8 cellular contexts compared by ENCODE assay signal in genomic region chr2:200471324-200471848, GRCh38.
A peak's percentile ranks its signal among the peaks of the same experiment; 100 is the strongest.
DNase-seq lines count a peak whose midpoint lies in the region; ATAC-seq and TF ChIP-seq lines count a peak whose summit lies in the region.

No MANE protein-coding gene starts in this region.

- H3K4me3 Mint-ChIP-seq in activated naive CD8-positive, alpha-beta T cell treated with anti-CD3 and anti-CD28 coated beads, Interleukin-2, amount 50 U/mL, for 24 hours = no peak overlapping the region

- peak; percentile 61 for TF ChIP-seq CTCF in DOHH2 (IDR thresholded peaks at IDR 0.05; ENCODE audit: low read depth, low read length, poor library complexity, severe bottlenecking)

- H3K4me2 ChIP-seq in DOHH2 (ENCODE audit: low read length) = no peak overlapping the region

- no peaks in the 10 kb centered on the region for H3K4me1 ChIP-seq in DOHH2 (ENCODE audit: control insufficient read depth, low read length)

- H3K36me3 Mint-ChIP-seq in activated naive CD8-positive, alpha-beta T cell treated with anti-CD3 and anti-CD28 coated beads, Interleukin-2, amount 50 U/mL, for 24 hours (ENCODE audit: low read depth) = no peaks in the 10 kb centered on the region

- no peaks in the 10 kb centered on the region for H3K9me2 ChIP-seq in DOHH2 (replicated peaks; ENCODE audit: control insufficient read depth, low read length)

- peaks cover 40% of the 10 kb centered on the region for H3K4me1 Mint-ChIP-seq in activated naive CD8-positive, alpha-beta T cell treated with anti-CD3 and anti-CD28 coated beads, Interleukin-2, amount 50 U/mL, for 24 hours

- no peaks in the 10 kb centered on the region for H3K9me3 ChIP-seq in DOHH2 (ENCODE audit: control insufficient read depth, insufficient read depth, low read length)

- no peak overlapping the region for H3K27ac ChIP-seq in DOHH2 (ENCODE audit: low read depth, low read length)

- H3K4me3 ChIP-seq in DOHH2 (ENCODE audit: low read length) = no peak overlapping the region

- no peaks in the 10 kb centered on the region for H3F3A ChIP-seq in DOHH2 (ENCODE audit: control insufficient read depth, insufficient read depth)

- ATAC-seq in GM19324 (IDR thresholded peaks at IDR 0.05; ENCODE audit: low FRiP score, unreplicated experiment) (peak; percentile 61), HG03103 (IDR thresholded peaks at IDR 0.05; ENCODE audit: low read depth, unreplicated experiment) (peak; percentile 71)
- ATAC-seq in activated naive CD8-positive, alpha-beta T cell treated with anti-CD3 and anti-CD28 coated beads, Interleukin-2, amount 50 U/mL, for 24 hours = peak; percentile 50
- peak; percentile 56 for ATAC-seq in stimulated activated naive CD8-positive, alpha-beta T cell treated with anti-CD3 and anti-CD28 coated beads, Interleukin-15, Interleukin-2, amounts not matched to agents 100 U/mL and 50 U/mL, for 24 hours

- no peaks in the 10 kb centered on the region for H3K79me2 ChIP-seq in DOHH2 (ENCODE audit: control insufficient read depth, low read length)

- H3K27me3 Mint-ChIP-seq in activated naive CD8-positive, alpha-beta T cell treated with anti-CD3 and anti-CD28 coated beads, Interleukin-2, amount 50 U/mL, for 24 hours = no peaks in the 10 kb centered on the region

- H4K20me1 ChIP-seq in DOHH2 (ENCODE audit: control insufficient read depth, insufficient read depth, low read depth, low read length) = no peaks in the 10 kb centered on the region

- H3K9me3 Mint-ChIP-seq in activated naive CD8-positive, alpha-beta T cell treated with anti-CD3 and anti-CD28 coated beads, Interleukin-2, amount 50 U/mL, for 24 hours = no peaks in the 10 kb centered on the region

- no peaks in the 10 kb centered on the region for H3K36me3 ChIP-seq in DOHH2 (ENCODE audit: control insufficient read depth, low read length)

- peak overlapping the region; percentile 43 for H3K27ac Mint-ChIP-seq in activated naive CD8-positive, alpha-beta T cell treated with anti-CD3 and anti-CD28 coated beads, Interleukin-2, amount 50 U/mL, for 24 hours

- DNase-seq in NCI-H82 (lab: John Stamatoyannopoulos, UW) = peak; percentile 69
- DNase-seq in activated naive CD8-positive, alpha-beta T cell treated with anti-CD3 and anti-CD28 coated beads, Interleukin-2, amount 50 U/mL, for 24 hours = peak; percentile 30
- DNase-seq in inferior parietal cortex (ENCODE audit: extremely low spot score) = peak; percentile 83
- DNase-seq in stimulated activated naive CD8-positive, alpha-beta T cell treated with anti-CD3 and anti-CD28 coated beads, Interleukin-15, Interleukin-2, amounts not matched to agents 100 U/mL and 50 U/mL, for 24 hours = peak; percentile 42
- no peak for DNase-seq in GOT3 (lab: John Stamatoyannopoulos, UW)

- H3K27me3 ChIP-seq in DOHH2 (ENCODE audit: control insufficient read depth, low read length) = no peaks in the 10 kb centered on the region
